10 cellular contexts compared by ENCODE assay signal in genomic region chr6:144353871-144354314, GRCh38.
DNase-seq lines count a peak whose midpoint lies in the region; ATAC-seq and TF ChIP-seq lines count a peak whose summit lies in the region.
"Had no signal": no experiment of that assay in that cellular context is flagged by ENCODE, and none has a peak within 500 bp of the region (broad histone marks: within the 10 kb centered on the region; RNA-seq: fewer than 3 reads in every experiment).

No MANE protein-coding gene starts in this region.

- peak overlapping the region; percentile 80 for H3K27ac Mint-ChIP-seq in activated T-cell treated with anti-CD3 and anti-CD28 coated beads, Interleukin-2, amount 50 U/mL, for 72 hours

- TF ChIP-seq POLR2A in NB4 (IDR thresholded peaks at IDR 0.05; ENCODE audit: extremely low read depth, insufficient read length) = no peak

- H3K36me3 ChIP-seq in subcutaneous abdominal adipose tissue (ENCODE audit: control insufficient read depth in 5 of 5, insufficient read depth in 5 of 5, low read length in 5 of 5) = no peaks in the 10 kb centered on the region

- H3K9me3 ChIP-seq in subcutaneous abdominal adipose tissue (ENCODE audit: control insufficient read depth in 5 of 5, low read length in 5 of 5) = no peaks in the 10 kb centered on the region

- H3K4me1 Mint-ChIP-seq in activated T-cell treated with anti-CD3 and anti-CD28 coated beads, Interleukin-2, amount 50 U/mL, for 72 hours (ENCODE audit: low read depth) = peaks cover 82% of the 10 kb centered on the region

- no peak overlapping the region for H3K4me3 ChIP-seq in NB4 (ENCODE audit: low read depth, low read length)
- H3K4me3 ChIP-seq in subcutaneous abdominal adipose tissue (ENCODE audit: low read depth in 1 of 5, low read length in 5 of 5) = no peak overlapping the region

- no peaks in the 10 kb centered on the region for H3K27me3 Mint-ChIP-seq in activated T-cell treated with anti-CD3 and anti-CD28 coated beads, Interleukin-2, amount 50 U/mL, for 72 hours (ENCODE audit: low read depth)

- H3K4me3 Mint-ChIP-seq in activated T-cell treated with anti-CD3 and anti-CD28 coated beads, Interleukin-2, amount 50 U/mL, for 72 hours = peak overlapping the region; percentile 71 to 85

- peaks cover 2 to 51% (median 36%) of the 10 kb centered on the region in 5 donors for H3K4me1 ChIP-seq in subcutaneous abdominal adipose tissue (ENCODE audit: control insufficient read depth in 5 of 5, insufficient read depth in 5 of 5, low read length in 5 of 5)

- no peaks in the 10 kb centered on the region for H3K27me3 ChIP-seq in subcutaneous abdominal adipose tissue (ENCODE audit: control insufficient read depth in 5 of 5, insufficient read depth in 4 of 5, low read length in 5 of 5)

- no peak for TF ChIP-seq CTCF in NB4 (IDR thresholded peaks at IDR 0.05; ENCODE audit: low read depth, low read length)

- H3K27ac ChIP-seq in subcutaneous abdominal adipose tissue (ENCODE audit: low read depth, low read length) = peak overlapping the region; percentile 78

- H3K9ac ChIP-seq in subcutaneous abdominal adipose tissue (ENCODE audit: low read length in 5 of 5) = no peak overlapping the region

- no peaks in the 10 kb centered on the region for H3K9me3 Mint-ChIP-seq in activated T-cell treated with anti-CD3 and anti-CD28 coated beads, Interleukin-2, amount 50 U/mL, for 72 hours

- intact Hi-C loops in sciatic nerve (cut with DNase I) = no loop called here

- H3K36me3 Mint-ChIP-seq in activated T-cell treated with anti-CD3 and anti-CD28 coated beads, Interleukin-2, amount 50 U/mL, for 72 hours (ENCODE audit: insufficient read depth in 2 of 2) = no peaks in the 10 kb centered on the region

- ATAC-seq in activated T-cell treated with anti-CD3 and anti-CD28 coated beads, Interleukin-2, amount 50 U/mL, for 72 hours (replicated peaks in 1 of 2) = peak; percentile 79 to 86
- peak; percentile 68 for ATAC-seq in HG02623 (IDR thresholded peaks at IDR 0.05; ENCODE audit: unreplicated experiment)
- no peak for ATAC-seq in sciatic nerve

- DNase-seq in activated T-cell treated with anti-CD3 and anti-CD28 coated beads, Interleukin-2, amount 50 U/mL, for 72 hours = no peak
- DNase-seq in activated T-cell treated with anti-CD3 and anti-CD28 coated beads for 4 hours = no peak
- DNase-seq in NB4 (ENCODE audit: low read depth) = peak; percentile 40
- DNase-seq in sciatic nerve (ENCODE audit: low spot score) = no peak
- DNase-seq in superior temporal gyrus (ENCODE audit: extremely low spot score) = no peak
- no peak for DNase-seq in islet precursor cell
- DNase-seq: NCI-H82; stimulated activated CD4-positive, alpha-beta T cell treated with anti-CD3 and anti-CD28 coated beads, Interleukin-2, amount 100 ng/mL, for 24 hours had no signal
